8 cellular contexts compared by ENCODE assay signal in genomic region chr9:101146508-101146907, GRCh38.
"Had no signal": no experiment of that assay in that cellular context is flagged by ENCODE, and none has a peak within 500 bp of the region (broad histone marks: within the 10 kb centered on the region; RNA-seq: fewer than 3 reads in every experiment).

No MANE protein-coding gene starts in this region.

- ATAC-seq: GM12878 had no signal

- DNase-seq: GDM1, GF-D8 had no signal

- FAIRE-seq: G401.6, GM12878, GM12891, GM12892, GM18507, GM19239 had no signal

- H3K4me3 ChIP-seq: GM12878 had no signal
